ENCODE assay signal across 24 cellular contexts in genomic region chr1:11175461-11175860, GRCh38.
DNase-seq lines count a peak whose midpoint lies in the region; ATAC-seq and TF ChIP-seq lines count a peak whose summit lies in the region.
"Had no signal": no experiment of that assay in that cellular context is flagged by ENCODE, and none has a peak within 500 bp of the region (broad histone marks: within the 10 kb centered on the region; RNA-seq: fewer than 3 reads in every experiment).

No MANE protein-coding gene starts in this region.

- H3K9me3 ChIP-seq in HEK293 (ENCODE audit: control insufficient read depth, insufficient read depth, low read depth, low read length) (no peaks in the 10 kb centered on the region), tibial artery (no peaks in the 10 kb centered on the region)
- H3K9me3 ChIP-seq in effector memory CD4-positive, alpha-beta T cell (ENCODE audit: control insufficient read depth, low read length): no peaks in the 10 kb centered on the region
- H3K9me3 ChIP-seq: SK-N-SH had no signal

- H3K27me3 ChIP-seq in tibial artery: no peaks in the 10 kb centered on the region
- no peaks in the 10 kb centered on the region for H3K27me3 ChIP-seq in effector memory CD4-positive, alpha-beta T cell (replicated peaks; ENCODE audit: control insufficient read depth, insufficient read depth, low read length, poor library complexity, severe bottlenecking)

- H3K4me3 ChIP-seq in HEK293 (ENCODE audit: low read depth, low read length) (no peak overlapping the region), tibial artery (no peak overlapping the region)
- H3K4me3 ChIP-seq in effector memory CD4-positive, alpha-beta T cell (ENCODE audit: insufficient read depth, low read depth, low read length, poor library complexity, severe bottlenecking): no peak overlapping the region
- H3K4me3 ChIP-seq: GM12878 had no signal

- CTCF ChIA-PET in HEK293 (lab: Yijun Ruan, JAX): no interaction called here

- POLR2A ChIA-PET in HEK293 (lab: Yijun Ruan, JAX): interaction anchor here (0.7 kb wide), 1 partner anchor 384 kb away, joined by 4 read pairs; no protein-coding TSS in a partner anchor

- no peak for ATAC-seq in GM18517 (IDR thresholded peaks at IDR 0.05; ENCODE audit: unreplicated experiment)
- ATAC-seq in activated CD4-positive, CD25-positive, alpha-beta regulatory T cell treated with anti-CD3 and anti-CD28 coated beads, Interleukin-2, amount 50 U/mL, for 24 hours: no peak
- ATAC-seq: CD8-positive, alpha-beta T cell; GM12878 had no signal

- DNase-seq in islet precursor cell (peak; percentile 40), tibial artery (no peak)
- no peak for DNase-seq in effector memory CD4-positive, alpha-beta T cell
- DNase-seq: CD8-positive, alpha-beta T cell; DMS 273 treated with DMSO at 0.1 percent for 48 hours; EL; GDM1; GOT3; HCEC 1CT; MM.1S; NCI-H1694; NCI-H2029 treated with DMSO at 0.1 percent for 48 hours; NCI-H2171; NCI-H524; NCI-H774; SK-N-SH had no signal

- H3K36me3 ChIP-seq in HEK293 (ENCODE audit: control insufficient read depth in 2 of 2, insufficient read depth in 1 of 2, low read length in 2 of 2): peaks cover 0 to 35% of the 10 kb centered on the region in 2 experiments; a peak in 2 of 3 replicates
- peaks cover 0 to 8% (median 4%) of the 10 kb centered on the region in 3 donors for H3K36me3 ChIP-seq in tibial artery
- peaks cover 2% of the 10 kb centered on the region for H3K36me3 ChIP-seq in effector memory CD4-positive, alpha-beta T cell (ENCODE audit: control insufficient read depth, insufficient read depth, low read length)

- H3K4me1 ChIP-seq in HEK293 (ENCODE audit: control insufficient read depth, insufficient read depth, low read length): peaks cover 11% of the 10 kb centered on the region
- H3K4me1 ChIP-seq in tibial artery: peaks cover 0 to 56% (median 46%) of the 10 kb centered on the region in 4 donors
- no peaks in the 10 kb centered on the region for H3K4me1 ChIP-seq in effector memory CD4-positive, alpha-beta T cell (ENCODE audit: control insufficient read depth, insufficient read depth, low read length, poor library complexity, severe bottlenecking)

- intact Hi-C loops in tibial artery (cut with DNase I; ENCODE audit: low total_unique reads): no loop called here

- H3K27ac ChIP-seq in HEK293 (ENCODE audit: extremely low read depth, low read depth, low read length) (no peak overlapping the region), VCaP (peak overlapping the region; percentile 34; the same call in 1 of the 2 replicates), tibial artery (peak overlapping the region; percentile 50 to 61)
- no peak overlapping the region for H3K27ac ChIP-seq in effector memory CD4-positive, alpha-beta T cell (ENCODE audit: insufficient read depth, low read length, poor library complexity, severe bottlenecking)
- H3K27ac ChIP-seq: C4-2B, HL-60, KMS-11 had no signal

- TF ChIP-seq CTCF in HEK293 (tag by site-specific recombination; IDR thresholded peaks at IDR 0.05) (no peak), VCaP (conservative IDR thresholded peaks at IDR 0.05) (no peak), tibial artery (IDR thresholded peaks at IDR 0.05) (no peak)

TF ChIP-seq in HEK293, 187 proteins besides CTCF, POLR2A, EP300 and RAD21:
- no peak for TF ChIP-seq SP2 (tag by site-specific recombination; IDR thresholded peaks at IDR 0.05)
- TF ChIP-seq EGR2 (tag by site-specific recombination; IDR thresholded peaks at IDR 0.05; ENCODE audit: low read depth): 0 out of 2 replicates have a peak, but pooled peaks have one; percentile 15
TF ChIP-seq in HEK293: peak in this region for 1.

Comparison
In these comparisons a context has a peak if more than half of its experiments do, and no peak if none do; other contexts are left out.
1. H3K27ac ChIP-seq: peak in VCaP (single experiment) and tibial artery (2 of 2); none in HEK293 (single experiment) and effector memory CD4-positive, alpha-beta T cell (single experiment).